Comparison of ENCODE assay signal across 8 cellular contexts in the genomic region with DNA sequence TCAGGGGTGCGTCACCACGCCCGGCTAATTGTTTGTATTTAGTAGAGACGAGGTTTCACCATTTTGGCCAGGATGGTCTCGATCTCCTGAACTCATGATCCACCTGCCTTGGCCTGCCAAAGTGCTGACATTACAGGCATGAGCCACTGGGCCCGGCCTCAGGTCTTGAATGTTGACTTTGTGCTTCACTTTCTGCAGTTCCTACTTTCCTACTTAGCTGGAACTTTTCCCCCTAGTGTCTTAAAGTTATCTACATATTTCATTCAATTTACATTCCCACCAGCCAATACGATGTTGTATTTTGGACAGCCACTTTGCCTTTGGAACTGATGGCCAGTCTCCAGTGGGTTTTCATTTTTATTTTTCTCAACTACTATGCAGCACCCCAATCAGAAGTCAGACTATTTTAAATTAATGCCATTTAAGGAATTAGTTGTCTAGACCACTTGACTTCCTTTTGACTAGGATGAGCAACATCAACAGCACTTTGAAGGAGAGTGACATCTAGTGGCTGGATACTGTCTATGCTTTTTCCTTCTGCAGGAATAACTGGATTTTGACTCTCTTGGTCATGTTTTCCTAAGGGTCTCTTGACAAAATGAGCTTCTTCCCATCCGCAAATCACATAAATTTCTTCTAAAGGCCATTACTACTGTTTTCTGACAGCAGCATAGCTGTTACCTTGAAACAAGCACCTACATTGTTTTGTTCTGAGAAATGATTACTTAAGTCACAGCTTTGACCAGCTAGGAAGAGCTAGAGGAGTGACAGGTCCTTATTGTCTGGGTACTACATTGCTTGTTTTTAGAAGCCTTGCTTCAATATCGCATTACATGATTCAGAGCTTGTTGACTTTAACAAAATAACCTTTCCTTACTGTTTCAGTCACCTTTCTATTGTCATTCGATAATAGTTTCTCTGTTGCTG.
DNase-seq lines count a peak whose midpoint lies in the region; ATAC-seq and TF ChIP-seq lines count a peak whose summit lies in the region.

No MANE protein-coding gene starts in this region.

- peak; percentile 45 for DNase-seq in ELF-1 (ENCODE audit: low read depth, low spot score)
- peak; percentile 60 for DNase-seq in HuH-7.5 (ENCODE audit: low spot score)
- peak; percentile 65 for DNase-seq in Panc1 (ENCODE audit: low read depth, low spot score)
- no peak for DNase-seq in coronary artery (ENCODE audit: low spot score)
- DNase-seq in right lobe of liver: no peak
- no peak for DNase-seq in vagina (ENCODE audit: extremely low spot score in 2 of 2)
- no peak for DNase-seq in stimulated activated CD4-positive, alpha-beta T cell treated with anti-CD3 and anti-CD28 coated beads, Interleukin-4, amount 100 ng/mL, for 4 hours

- 32% methylated on average over 5 of the region's 10 CpGs for WGBS in right lobe of liver (ENCODE audit: insufficient coverage, low coverage, low lambda C conversion rate, missing lambda C conversion rate)

- H3K9me3 ChIP-seq in Panc1 (ENCODE audit: control insufficient read depth, insufficient read depth, low read depth, low read length) (no peaks in the 10 kb centered on the region), right lobe of liver (no peaks in the 10 kb centered on the region), vagina (no peaks in the 10 kb centered on the region)

- H3K4me3 ChIP-seq in Panc1 (ENCODE audit: low read depth in 2 of 2, low read length in 2 of 2) (no peak overlapping the region), coronary artery (no peak overlapping the region), right lobe of liver (no peak overlapping the region), vagina (no peak overlapping the region)

- TF ChIP-seq POLR2A in right lobe of liver (IDR thresholded peaks at IDR 0.05) (no peak), vagina (IDR thresholded peaks at IDR 0.05) (no peak)

- TF ChIP-seq CTCF in Panc1 (IDR thresholded peaks at IDR 0.05): peak; percentile 78
- TF ChIP-seq CTCF in coronary artery (IDR thresholded peaks at IDR 0.05): peak; percentile 80
- TF ChIP-seq CTCF in right lobe of liver (IDR thresholded peaks at IDR 0.05): peak; percentile 79 to 90 (median 85)
- TF ChIP-seq CTCF in vagina (IDR thresholded peaks at IDR 0.05): peak; percentile 28 to 76 (median 64)

- CTCF ChIA-PET in Panc1 (lab: Charles Lee): interaction anchor here (0.6 to 1.5 kb wide), 2 partner anchors 196 to 282 kb away, joined by 4 to 13 read pairs; no protein-coding TSS in a partner anchor

- BruUV-seq in Panc1 (replicated peaks; lab: Mats Ljungman, UMichigan): no TSS peak

- POLR2A ChIA-PET in Panc1 (lab: Charles Lee): no interaction called here

- no peak overlapping the region for H3K27ac ChIP-seq in Panc1 (ENCODE audit: low read length)
- H3K27ac ChIP-seq in coronary artery: peak overlapping the region in 1 of 2 donors; percentile 49
- no peak overlapping the region for H3K27ac ChIP-seq in right lobe of liver
- H3K27ac ChIP-seq in vagina: no peak overlapping the region

- H3K36me3 ChIP-seq in Panc1 (ENCODE audit: control insufficient read depth, insufficient read depth, low read length) (no peaks in the 10 kb centered on the region), right lobe of liver (no peaks in the 10 kb centered on the region), vagina (no peaks in the 10 kb centered on the region)

- H3K4me1 ChIP-seq in Panc1 (ENCODE audit: control insufficient read depth, insufficient read depth, low read length): no peaks in the 10 kb centered on the region
- no peaks in the 10 kb centered on the region for H3K4me1 ChIP-seq in right lobe of liver
- no peaks in the 10 kb centered on the region for H3K4me1 ChIP-seq in vagina

- intact Hi-C loops in Panc1 (cut with micrococcal nuclease; ENCODE audit: unreplicated experiment): loop anchor here (1.0 to 10.0 kb wide), 2 partner anchors 139 to 283 kb away; a partner anchor contains a TSS
- intact Hi-C loops in right lobe of liver (cut with DNase I): loop anchor here in 1 of 2 donors (5.0 kb wide), 1 partner anchor 281 kb away; no protein-coding TSS in a partner anchor
- intact Hi-C loops in vagina (cut with DNase I): loop anchor here (5.0 to 10.0 kb wide), 2 partner anchors 129 to 281 kb away; no protein-coding TSS in a partner anchor

- H3K27me3 ChIP-seq in Panc1 (ENCODE audit: control insufficient read depth, insufficient read depth, low read length) (no peaks in the 10 kb centered on the region), right lobe of liver (no peaks in the 10 kb centered on the region), vagina (no peaks in the 10 kb centered on the region)

- ATAC-seq in GM19455 (IDR thresholded peaks at IDR 0.05; ENCODE audit: unreplicated experiment): peak; percentile 67
- peak; percentile 73; the same call in 1 of the 2 replicates for ATAC-seq in Panc1
- peak; percentile 82 to 93 (median 88) for ATAC-seq in right lobe of liver

- in situ Hi-C loops in Panc1 (cut with HindIII; ENCODE audit: low pct_unique_long_range_greater_than_20kb, low sequenced_read_pairs): no loop called here

Comparison
In these comparisons a context has a peak if more than half of its experiments do, and no peak if none do; other contexts are left out.
1. DNase-seq: peak in ELF-1 (single experiment), HuH-7.5 (single experiment) and Panc1 (single experiment); none in coronary artery (single experiment), right lobe of liver (0 of 3), vagina (0 of 2) and stimulated activated CD4-positive, alpha-beta T cell treated with anti-CD3 and anti-CD28 coated beads, Interleukin-4, amount 100 ng/mL, for 4 hours (0 of 2).
2. Peak in every context shown above with its lines, with median percentiles within 50 percentile points of each other: ATAC-seq and CTCF ChIP-seq.